In the genomic region with DNA sequence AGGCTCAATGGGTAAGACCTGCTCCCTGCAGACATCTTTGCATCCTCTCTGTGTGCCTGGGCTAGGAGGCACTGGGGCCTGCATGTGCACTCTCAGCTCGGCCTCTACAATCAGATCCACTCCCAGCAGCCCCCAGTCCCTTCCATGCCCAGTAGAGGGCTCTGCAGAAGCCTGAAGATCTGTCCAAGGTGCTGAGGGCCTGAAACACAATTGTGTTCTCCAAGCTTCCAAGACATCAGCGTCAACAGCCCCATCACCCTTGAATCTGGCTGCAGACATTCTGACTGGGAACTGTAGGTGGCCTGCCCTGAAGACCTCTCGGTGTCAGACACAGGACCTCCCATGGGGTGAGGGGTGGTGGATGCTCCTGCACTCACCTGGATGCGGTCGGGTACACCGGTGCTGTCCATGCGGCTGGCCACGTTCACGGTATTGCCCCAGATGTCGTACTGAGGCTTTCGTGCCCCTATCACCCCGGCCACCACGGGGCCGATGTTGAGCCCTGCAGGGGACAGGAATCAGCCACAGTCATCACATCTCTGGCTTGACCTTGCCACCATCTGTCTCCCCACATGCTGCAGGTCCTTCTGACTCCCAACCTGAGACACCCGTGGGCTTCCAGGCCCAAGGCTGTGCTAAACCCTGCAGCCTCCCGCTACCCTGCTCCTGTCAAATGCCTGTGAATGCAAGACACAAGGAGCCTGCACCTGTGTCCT, we compare ENCODE assay signal across 8 cellular contexts.
DNase-seq lines count a peak whose midpoint lies in the region; ATAC-seq and TF ChIP-seq lines count a peak whose summit lies in the region.

No MANE protein-coding gene starts in this region.

- no peaks in the 10 kb centered on the region for H3K9me3 ChIP-seq in RWPE2 (ENCODE audit: severe bottlenecking)
- no peaks in the 10 kb centered on the region for H3K9me3 ChIP-seq in liver (ENCODE audit: control insufficient read depth in 4 of 4, low read length in 3 of 4)
- H3K9me3 ChIP-seq in upper lobe of left lung: no peaks in the 10 kb centered on the region

- TF ChIP-seq CTCF in RWPE2 (IDR thresholded peaks at IDR 0.05; ENCODE audit: poor library complexity, severe bottlenecking) (peak; percentile 74), choroid plexus epithelial cell (conservative IDR thresholded peaks at IDR 0.05; ENCODE audit: low read depth, low read length) (peak; percentile 97), liver (IDR thresholded peaks at IDR 0.05; ENCODE audit: low read depth, low read length, missing input control) (peak; percentile 50), upper lobe of left lung (IDR thresholded peaks at IDR 0.05) (peak; percentile 16 to 48 (median 32))

- H3K27ac ChIP-seq in RWPE2 (ENCODE audit: poor library complexity, severe bottlenecking): no peak overlapping the region
- no peak overlapping the region for H3K27ac ChIP-seq in liver (ENCODE audit: low read depth in 1 of 2, low read length in 2 of 2)
- no peak overlapping the region for H3K27ac ChIP-seq in upper lobe of left lung

- no peak for TF ChIP-seq EP300 in upper lobe of left lung (IDR thresholded peaks at IDR 0.05)

- H3K4me3 ChIP-seq in RWPE2 (ENCODE audit: severe bottlenecking) (no peak overlapping the region), choroid plexus epithelial cell (ENCODE audit: low read depth, low read length) (no peak overlapping the region), liver (ENCODE audit: low read depth in 1 of 3, low read length in 3 of 3) (no peak overlapping the region), upper lobe of left lung (no peak overlapping the region)

- H3K27me3 ChIP-seq in RWPE2 (ENCODE audit: insufficient read depth, poor library complexity, severe bottlenecking) (no peaks in the 10 kb centered on the region), liver (ENCODE audit: control insufficient read depth in 4 of 4, insufficient read depth in 4 of 4, low read length in 3 of 4) (no peaks in the 10 kb centered on the region), upper lobe of left lung (no peaks in the 10 kb centered on the region)

- TF ChIP-seq POLR2A in upper lobe of left lung (IDR thresholded peaks at IDR 0.05): no peak

- H3K36me3 ChIP-seq in RWPE2 (ENCODE audit: low read depth) (no peaks in the 10 kb centered on the region), liver (ENCODE audit: control insufficient read depth in 4 of 4, insufficient read depth in 3 of 4, low read depth in 1 of 4, low read length in 3 of 4) (peaks cover 0 to 2% (median 0%) of the 10 kb centered on the region in 4 donors), upper lobe of left lung (no peaks in the 10 kb centered on the region)

- ATAC-seq in HG03045 (IDR thresholded peaks at IDR 0.05; ENCODE audit: unreplicated experiment): peak; percentile 45
- peak; percentile 79 for ATAC-seq in RWPE2 (ENCODE audit: low read depth)
- peak in 1 of 2 donors; percentile 42 for ATAC-seq in upper lobe of left lung (ENCODE audit: low FRiP score in 2 of 2)

- TF ChIP-seq RAD21 in liver (IDR thresholded peaks at IDR 0.05): peak in 1 of 2 donors; percentile 64

- H3K4me1 ChIP-seq in RWPE2 (ENCODE audit: insufficient read depth, poor library complexity, severe bottlenecking) (no peaks in the 10 kb centered on the region), liver (ENCODE audit: control insufficient read depth in 4 of 4, insufficient read depth in 4 of 4, low read length in 3 of 4) (no peaks in the 10 kb centered on the region), upper lobe of left lung (no peaks in the 10 kb centered on the region)

- no peak overlapping the region for H3K9ac ChIP-seq in liver (ENCODE audit: low read depth in 1 of 2, low read length in 2 of 2)

- WGBS in liver: 82% methylated on average over 16 of the region's 16 CpGs
- WGBS in upper lobe of left lung, 2 donors: 87% methylated on average over 4 to 16 of the region's 16 CpGs

- peak; percentile 29 for DNase-seq in activated T-cell treated with anti-CD3 and anti-CD28 coated beads for 48 hours (ENCODE audit: low read depth)
- no peak for DNase-seq in activated T-cell treated with anti-CD3 and anti-CD28 coated beads for 4 hours
- no peak for DNase-seq in RWPE2 (ENCODE audit: low spot score)
- peak; percentile 86 for DNase-seq in choroid plexus epithelial cell (ENCODE audit: low read depth)
- DNase-seq in upper lobe of left lung: peak in 1 of 2 donors; percentile 63
- no peak for DNase-seq in hippocampal formation (lab: John Stamatoyannopoulos, UW)

TF ChIP-seq in liver, 16 proteins besides CTCF, POLR2A, EP300 and RAD21:
- no peak for TF ChIP-seq JUND (IDR thresholded peaks at IDR 0.05)
- TF ChIP-seq, protein P1, sequence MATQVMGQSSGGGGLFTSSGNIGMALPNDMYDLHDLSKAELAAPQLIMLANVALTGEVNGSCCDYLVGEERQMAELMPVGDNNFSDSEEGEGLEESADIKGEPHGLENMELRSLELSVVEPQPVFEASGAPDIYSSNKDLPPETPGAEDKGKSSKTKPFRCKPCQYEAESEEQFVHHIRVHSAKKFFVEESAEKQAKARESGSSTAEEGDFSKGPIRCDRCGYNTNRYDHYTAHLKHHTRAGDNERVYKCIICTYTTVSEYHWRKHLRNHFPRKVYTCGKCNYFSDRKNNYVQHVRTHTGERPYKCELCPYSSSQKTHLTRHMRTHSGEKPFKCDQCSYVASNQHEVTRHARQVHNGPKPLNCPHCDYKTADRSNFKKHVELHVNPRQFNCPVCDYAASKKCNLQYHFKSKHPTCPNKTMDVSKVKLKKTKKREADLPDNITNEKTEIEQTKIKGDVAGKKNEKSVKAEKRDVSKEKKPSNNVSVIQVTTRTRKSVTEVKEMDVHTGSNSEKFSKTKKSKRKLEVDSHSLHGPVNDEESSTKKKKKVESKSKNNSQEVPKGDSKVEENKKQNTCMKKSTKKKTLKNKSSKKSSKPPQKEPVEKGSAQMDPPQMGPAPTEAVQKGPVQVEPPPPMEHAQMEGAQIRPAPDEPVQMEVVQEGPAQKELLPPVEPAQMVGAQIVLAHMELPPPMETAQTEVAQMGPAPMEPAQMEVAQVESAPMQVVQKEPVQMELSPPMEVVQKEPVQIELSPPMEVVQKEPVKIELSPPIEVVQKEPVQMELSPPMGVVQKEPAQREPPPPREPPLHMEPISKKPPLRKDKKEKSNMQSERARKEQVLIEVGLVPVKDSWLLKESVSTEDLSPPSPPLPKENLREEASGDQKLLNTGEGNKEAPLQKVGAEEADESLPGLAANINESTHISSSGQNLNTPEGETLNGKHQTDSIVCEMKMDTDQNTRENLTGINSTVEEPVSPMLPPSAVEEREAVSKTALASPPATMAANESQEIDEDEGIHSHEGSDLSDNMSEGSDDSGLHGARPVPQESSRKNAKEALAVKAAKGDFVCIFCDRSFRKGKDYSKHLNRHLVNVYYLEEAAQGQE (IDR thresholded peaks at IDR 0.05): peak; percentile 97

Comparison
In these comparisons a context has a peak if more than half of its experiments do, and no peak if none do; other contexts are left out.
1. DNase-seq: peak in activated T-cell treated with anti-CD3 and anti-CD28 coated beads for 48 hours (single experiment) and choroid plexus epithelial cell (single experiment); none in activated T-cell treated with anti-CD3 and anti-CD28 coated beads for 4 hours (single experiment), RWPE2 (single experiment) and hippocampal formation (0 of 2).
2. CTCF ChIP-seq: peak in every context shown above with its lines; median percentile 97 in choroid plexus epithelial cell; 74 in RWPE2; 50 in liver; 32 in upper lobe of left lung.